ENCODE assay signal across 8 cellular contexts in the genomic region with DNA sequence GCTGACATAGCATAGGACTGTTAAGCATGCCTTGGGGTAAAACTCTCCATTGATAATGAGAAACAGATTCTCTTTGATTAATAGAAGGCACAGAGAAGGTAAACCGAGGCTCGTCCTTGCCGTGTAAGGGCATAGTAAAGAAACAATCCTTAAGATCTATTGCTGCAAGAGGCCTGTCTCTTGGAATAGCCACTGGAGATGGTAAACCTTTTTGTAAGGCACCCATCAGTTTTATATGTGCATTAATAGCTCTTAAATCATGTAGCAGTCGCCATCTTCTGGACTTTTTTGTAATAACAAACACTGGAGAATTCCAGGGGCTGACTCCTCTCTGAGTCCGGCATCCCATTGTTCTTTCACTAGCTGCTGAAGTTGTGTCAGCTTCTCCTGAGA. TPM values are rescaled to one million over a fixed set of nuclear protein-coding genes. Genes with fewer than 3 reads are reported as not detected.
DNase-seq lines count a peak whose midpoint lies in the region; ATAC-seq, FAIRE-seq and TF ChIP-seq lines count a peak whose summit lies in the region.

No MANE protein-coding gene starts in this region.

- H3K9ac ChIP-seq in astrocyte (ENCODE audit: low read length), result no peak overlapping the region

- H3K9me3 ChIP-seq in astrocyte (ENCODE audit: insufficient read depth, low read depth, low read length) (peaks cover 12% of the 10 kb centered on the region), hepatocyte (ENCODE audit: low read depth) (no peaks in the 10 kb centered on the region), sigmoid colon (peaks cover 3 to 20% (median 5%) of the 10 kb centered on the region in 4 donors)

- no peak overlapping the region for H3K27ac Mint-ChIP-seq in stimulated activated naive CD8-positive, alpha-beta T cell treated with anti-CD3 and anti-CD28 coated beads, Interleukin-15, amount 100 ng/mL, for 72 hours
- H3K27ac Mint-ChIP-seq in astrocyte (ENCODE audit: unreplicated experiment), result no peak overlapping the region

- no peaks in the 10 kb centered on the region for H3K27me3 Mint-ChIP-seq in stimulated activated naive CD8-positive, alpha-beta T cell treated with anti-CD3 and anti-CD28 coated beads, Interleukin-15, amount 100 ng/mL, for 72 hours
- no peaks in the 10 kb centered on the region for H3K27me3 Mint-ChIP-seq in astrocyte (ENCODE audit: low read depth, unreplicated experiment)

- H3K27me3 ChIP-seq in astrocyte (ENCODE audit: insufficient read depth, low read length) (no peaks in the 10 kb centered on the region), hepatocyte (no peaks in the 10 kb centered on the region), sigmoid colon (no peaks in the 10 kb centered on the region)

- no peaks in the 10 kb centered on the region for H3K4me1 Mint-ChIP-seq in stimulated activated naive CD8-positive, alpha-beta T cell treated with anti-CD3 and anti-CD28 coated beads, Interleukin-15, amount 100 ng/mL, for 72 hours
- peaks cover 18% of the 10 kb centered on the region for H3K4me1 Mint-ChIP-seq in astrocyte (ENCODE audit: low read depth, unreplicated experiment)

- ATAC-seq in stimulated activated naive CD8-positive, alpha-beta T cell treated with anti-CD3 and anti-CD28 coated beads, Interleukin-15, amount 100 ng/mL, for 72 hours, result peak; percentile 66
- no peak for ATAC-seq in stimulated activated naive CD8-positive, alpha-beta T cell treated with anti-CD3 and anti-CD28 coated beads, Interleukin-15, Interleukin-2, amounts not matched to agents 100 U/mL and 50 U/mL, for 24 hours
- ATAC-seq in GM18505 (IDR thresholded peaks at IDR 0.05; ENCODE audit: unreplicated experiment), result no peak

- no peak for TF ChIP-seq POLR2A in sigmoid colon (IDR thresholded peaks at IDR 0.05)
- no peak for TF ChIP-seq POLR2A in GM18505 (IDR thresholded peaks at IDR 0.05; ENCODE audit: borderline replicate concordance, extremely low read depth, insufficient read depth, insufficient read length)

- no peaks in the 10 kb centered on the region for H3K4me1 ChIP-seq in astrocyte (ENCODE audit: insufficient read depth, low read length)
- peaks cover 14% of the 10 kb centered on the region for H3K4me1 ChIP-seq in hepatocyte (ENCODE audit: insufficient read depth)
- peaks cover 0 to 8% (median 2%) of the 10 kb centered on the region in 4 donors for H3K4me1 ChIP-seq in sigmoid colon

- H3K4me3 Mint-ChIP-seq in stimulated activated naive CD8-positive, alpha-beta T cell treated with anti-CD3 and anti-CD28 coated beads, Interleukin-15, amount 100 ng/mL, for 72 hours, result no peak overlapping the region
- H3K4me3 Mint-ChIP-seq in astrocyte (ENCODE audit: unreplicated experiment), result no peak overlapping the region

- H3K27ac ChIP-seq in astrocyte (ENCODE audit: low read depth, low read length) (no peak overlapping the region), hepatocyte (peak overlapping the region; percentile 77), sigmoid colon (peak overlapping the region in 1 of 4 donors; percentile 39)

- peaks cover 10 to 27% of the 10 kb centered on the region in 2 donors for H3K9me3 Mint-ChIP-seq in stimulated activated naive CD8-positive, alpha-beta T cell treated with anti-CD3 and anti-CD28 coated beads, Interleukin-15, amount 100 ng/mL, for 72 hours
- peaks cover 19% of the 10 kb centered on the region for H3K9me3 Mint-ChIP-seq in astrocyte (ENCODE audit: unreplicated experiment)

- H2AFZ ChIP-seq in astrocyte (ENCODE audit: low read depth, low read length) (no peak overlapping the region), hepatocyte (peak overlapping the region; percentile 6)

- H3K36me3 Mint-ChIP-seq in astrocyte (ENCODE audit: low read depth, unreplicated experiment), result peaks cover 7% of the 10 kb centered on the region

- intact Hi-C loops in sigmoid colon (cut with DNase I), result loop anchor here (2.0 kb wide), 2 partner anchors 104 to 406 kb away; a partner anchor contains a TSS

- H3K9me2 ChIP-seq in hepatocyte (replicated peaks; ENCODE audit: insufficient read depth), result no peaks in the 10 kb centered on the region

- H3K4me3 ChIP-seq in astrocyte (ENCODE audit: insufficient read depth, low read depth, low read length) (no peak overlapping the region), hepatocyte (no peak overlapping the region), sigmoid colon (no peak overlapping the region)

- 24% methylated on average over 5 of the region's 5 CpGs for WGBS in hepatocyte (ENCODE audit: low lambda C conversion rate, missing lambda C conversion rate)
- WGBS in sigmoid colon, 2 donors, result 14 to 25% methylated on average over 5 of the region's 5 CpGs

- no peak overlapping the region for H3K4me2 ChIP-seq in astrocyte (ENCODE audit: low read length)
- H3K4me2 ChIP-seq in hepatocyte, result peak overlapping the region; percentile 29

- H4K20me1 ChIP-seq in astrocyte (ENCODE audit: insufficient read depth, low read length) (no peaks in the 10 kb centered on the region), hepatocyte (ENCODE audit: insufficient read depth, poor library complexity, severe bottlenecking) (no peaks in the 10 kb centered on the region)

- peak; percentile 14 to 16 for DNase-seq in stimulated activated naive CD8-positive, alpha-beta T cell treated with anti-CD3 and anti-CD28 coated beads, Interleukin-15, amount 100 ng/mL, for 72 hours
- DNase-seq in stimulated activated naive CD8-positive, alpha-beta T cell treated with anti-CD3 and anti-CD28 coated beads, Interleukin-15, Interleukin-2, amounts not matched to agents 100 U/mL and 50 U/mL, for 24 hours, result no peak
- DNase-seq in HS-5 (ENCODE audit: low read depth) (peak; percentile 76), NCI-H748 treated with DMSO at 0.1 percent for 48 hours (lab: John Stamatoyannopoulos, UW) (peak; percentile 72), astrocyte (ENCODE audit: low read depth) (peak; percentile 49), hepatocyte (ENCODE audit: low spot score) (peak; percentile 78), sigmoid colon (no peak)

- TF ChIP-seq CTCF in astrocyte (IDR thresholded peaks at IDR 0.05; ENCODE audit: insufficient read depth, low read depth, low read length) (peak; percentile 69), hepatocyte (IDR thresholded peaks at IDR 0.05; ENCODE audit: poor library complexity) (peak; percentile 67), sigmoid colon (IDR thresholded peaks at IDR 0.05) (peak; percentile 35 to 62 (median 48))

- H3K79me2 ChIP-seq in astrocyte (ENCODE audit: insufficient read depth, low read length) (no peaks in the 10 kb centered on the region), hepatocyte (no peaks in the 10 kb centered on the region)

- no peak for FAIRE-seq in astrocyte (lab: Jason Lieb, UNC)

- no peaks in the 10 kb centered on the region for H3K36me3 ChIP-seq in astrocyte (ENCODE audit: insufficient read depth, low read length)
- no peaks in the 10 kb centered on the region for H3K36me3 ChIP-seq in hepatocyte (replicated peaks; ENCODE audit: insufficient read depth, low read depth)
- no peaks in the 10 kb centered on the region for H3K36me3 ChIP-seq in sigmoid colon

- TF ChIP-seq EP300 in sigmoid colon (IDR thresholded peaks at IDR 0.05), result no peak

RNA-seq across cellular contexts. Expression of a gene that starts 8.4 kb away (rescaled TPM):
- total RNA-seq in astrocyte (88.3 and 98.1 TPM in 2 replicates), hepatocyte (63.0 and 69.5 TPM in 2 replicates), sigmoid colon (10 to 100 TPM; 18.9 to 39.6 (median 34.9) TPM)
- polyA plus RNA-seq in hepatocyte (150 and 187 TPM in 2 replicates), sigmoid colon (10 to 100 TPM; 27.0 to 49.0 (median 35.7) TPM)

RNA-seq across cellular contexts. Expression of a gene that starts 8.4 kb away (rescaled TPM):
- total RNA-seq in astrocyte (5.0 and 6.6 TPM in 2 replicates), hepatocyte (4.9 and 6.5 TPM in 2 replicates), sigmoid colon (1 to 10 TPM in 1 of 4 donors, under 1 TPM in 3; 0.28 to 1.4 (median 0.50) TPM)
- polyA plus RNA-seq in hepatocyte (3.5 and 7.6 TPM in 2 replicates), sigmoid colon (1 to 10 TPM; 1.2 to 7.6 (median 4.2) TPM)

Comparison
In these comparisons a context has a peak if more than half of its experiments do, and no peak if none do; other contexts are left out.
1. DNase-seq: peak in stimulated activated naive CD8-positive, alpha-beta T cell treated with anti-CD3 and anti-CD28 coated beads, Interleukin-15, amount 100 ng/mL, for 72 hours (2 of 2), HS-5 (single experiment), NCI-H748 treated with DMSO at 0.1 percent for 48 hours (single experiment), astrocyte (single experiment) and hepatocyte (single experiment); none in stimulated activated naive CD8-positive, alpha-beta T cell treated with anti-CD3 and anti-CD28 coated beads, Interleukin-15, Interleukin-2, amounts not matched to agents 100 U/mL and 50 U/mL, for 24 hours (single experiment) and sigmoid colon (single experiment).
2. Peak in every context shown above with its lines, with median percentiles within 50 percentile points of each other: CTCF ChIP-seq.